In the genomic region with DNA sequence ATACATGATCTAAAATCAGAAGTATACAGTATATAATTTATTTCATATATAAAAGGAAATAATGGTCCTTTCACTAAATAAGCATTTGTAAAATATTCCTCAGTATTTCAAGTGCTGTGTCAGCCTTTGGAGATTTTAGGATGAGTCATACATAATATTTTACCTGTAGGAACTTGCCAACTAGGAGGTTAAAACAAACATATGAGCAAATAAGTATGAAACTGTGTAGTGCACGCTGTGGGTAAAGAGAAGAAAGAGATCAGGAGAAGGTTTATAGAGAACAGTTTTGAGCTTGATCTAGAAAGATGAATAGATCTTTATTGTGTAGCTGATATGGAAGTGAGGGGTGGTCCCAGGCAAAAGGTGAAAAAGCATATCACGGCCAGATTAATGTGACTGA, we compare ENCODE assay signal across 18 cellular contexts.
DNase-seq lines count a peak whose midpoint lies in the region; ATAC-seq and TF ChIP-seq lines count a peak whose summit lies in the region.
"Had no signal": no experiment of that assay in that cellular context is flagged by ENCODE, and none has a peak within 500 bp of the region (broad histone marks: within the 10 kb centered on the region; RNA-seq: fewer than 3 reads in every experiment).

No MANE protein-coding gene starts in this region.

- TF ChIP-seq CTCF in PC-3 (conservative IDR thresholded peaks at IDR 0.05; ENCODE audit: low read depth, low read length) = no peak

- intact Hi-C loops in PC-3 (cut with micrococcal nuclease) = no loop called here

- H3K9me3 ChIP-seq in PC-3 (ENCODE audit: low read length) = no peaks in the 10 kb centered on the region

- H3K36me3 ChIP-seq in PC-3 (ENCODE audit: low read depth, low read length) = no peaks in the 10 kb centered on the region

- CTCF ChIA-PET in PC-3 (lab: Charles Lee) = no interaction called here

- POLR2A ChIA-PET in PC-3 (lab: Charles Lee; ENCODE audit: unreplicated experiment) = no interaction called here

- H4K20me1 ChIP-seq in PC-3 (ENCODE audit: low read length) = no peaks in the 10 kb centered on the region

- no peaks in the 10 kb centered on the region for H3F3A ChIP-seq in PC-3 (ENCODE audit: low read length, unreplicated experiment)

- H3K9ac ChIP-seq in PC-3 (ENCODE audit: low read length) = no peak overlapping the region

- no peak overlapping the region for H3K27ac ChIP-seq in PC-3 (ENCODE audit: low read length)
- H3K27ac ChIP-seq: C4-2B had no signal

- no peak overlapping the region for H2AFZ ChIP-seq in PC-3 (ENCODE audit: low read length)
- H2AFZ ChIP-seq: GM23338 had no signal

- peaks cover 21% of the 10 kb centered on the region; the same call in 1 of the 2 replicates for H3K27me3 ChIP-seq in PC-3 (ENCODE audit: low read length)

- ATAC-seq in PC-3 (peak; percentile 51; the same call in 1 of the 2 replicates), esophagus mucosa (peak; percentile 74), HG03469 (IDR thresholded peaks at IDR 0.05; ENCODE audit: unreplicated experiment) (no peak)
- ATAC-seq: GM23338, HCT116, SK-N-SH treated with all-trans-retinoic acid at 6 μM for 48 hours had no signal

- no TSS peak for BruUV-seq in PC-3 (replicated peaks; lab: Mats Ljungman, UMichigan)

- H3K9me2 ChIP-seq in PC-3 (replicated peaks; ENCODE audit: low read length) = no peaks in the 10 kb centered on the region

- H3K4me1 ChIP-seq in PC-3 (ENCODE audit: insufficient read depth, low read length) = no peaks in the 10 kb centered on the region

- no peak overlapping the region for H3K4me3 ChIP-seq in PC-3 (ENCODE audit: low read length)
- H3K4me3 ChIP-seq: GM23338 had no signal

- no peak overlapping the region for H3K4me2 ChIP-seq in PC-3 (ENCODE audit: low read length)
- H3K4me2 ChIP-seq: GM23338 had no signal

- no peaks in the 10 kb centered on the region for H3K79me2 ChIP-seq in PC-3 (ENCODE audit: low read length)

- peak in 2 of 3 experiments; percentile 4 to 42 for DNase-seq in NCI-H1417 (lab: John Stamatoyannopoulos, UW)
- no peak for DNase-seq in NCI-H1417 treated with DMSO at 0.1 percent for 48 hours (lab: John Stamatoyannopoulos, UW)
- peak; percentile 42 for DNase-seq in HPDE6-E6E7 (ENCODE audit: extremely low spot score)
- DNase-seq in PC-3 = peak; percentile 37
- no peak for DNase-seq in NCI-H1694 (lab: John Stamatoyannopoulos, UW)
- DNase-seq in NK-92 treated with Interleukin-12 subunit alpha and Interleukin-12 subunit beta, amount 100 ng/mL, for 24 hours (lab: John Stamatoyannopoulos, UW) = no peak
- DNase-seq: DMS 273 treated with DMSO at 0.1 percent for 48 hours, NCI-H1694 treated with DMSO at 0.1 percent for 48 hours, NCI-H526 treated with DMSO at 0.1 percent for 48 hours, SHP77 treated with DMSO at 0.1 percent for 48 hours, T-helper 1 cell, T1000 had no signal

Comparison
In these comparisons a context has a peak if more than half of its experiments do, and no peak if none do; other contexts are left out.
1. DNase-seq: peak in NCI-H1417 (2 of 3), HPDE6-E6E7 (single experiment) and PC-3 (single experiment); none in NCI-H1417 treated with DMSO at 0.1 percent for 48 hours (single experiment), NCI-H1694 (single experiment) and NK-92 treated with Interleukin-12 subunit alpha and Interleukin-12 subunit beta, amount 100 ng/mL, for 24 hours (single experiment).